Comparison of ENCODE assay signal across 8 cellular contexts in genomic region chr1:203127672-203128611, GRCh38. TPM values are rescaled to one million over a fixed set of nuclear protein-coding genes. Genes with fewer than 3 reads are reported as not detected.
DNase-seq lines count a peak whose midpoint lies in the region; ATAC-seq and TF ChIP-seq lines count a peak whose summit lies in the region.

Gene ADORA1 (plus strand): TSS chr1:203127726. CDS start chr1:203128842, 1,116 bp downstream.

- H3K4me1 ChIP-seq in esophagus muscularis mucosa = peaks cover 37 to 45% (median 43%) of the 10 kb centered on the region in 4 donors

- no peak for DNase-seq in AG09319 (ENCODE audit: extremely low read depth, low read depth)
- peak; percentile 76 for DNase-seq in HEK293T (ENCODE audit: extremely low spot score)
- peak; percentile 71 for DNase-seq in RWPE1 (ENCODE audit: low spot score)
- DNase-seq in esophagus muscularis mucosa (ENCODE audit: extremely low spot score) = no peak
- DNase-seq in mucosa of gallbladder (ENCODE audit: low spot score) = peak; percentile 71
- DNase-seq in ureter (ENCODE audit: low spot score) = peak; percentile 70
- DNase-seq in stimulated activated CD4-positive, alpha-beta T cell treated with anti-CD3 and anti-CD28 coated beads, Interleukin-4, amount 100 ng/mL, for 4 hours = no peak

- H3K27ac ChIP-seq in RWPE1 (peak within 1 kb of the TSS; percentile 18; the same call in 1 of the 2 replicates), esophagus muscularis mucosa (replicated peaks in 1 of 4) (peak within 1 kb of the TSS in 3 of 4 donors; percentile 31 to 52 (median 36))

- H3K9me3 ChIP-seq in esophagus muscularis mucosa = no peaks in the 10 kb centered on the region

- 13% methylated on average over 12 of the region's 57 CpGs for WGBS in esophagus muscularis mucosa

- TF ChIP-seq CTCF in AG09319 (IDR thresholded peaks at IDR 0.05; ENCODE audit: low read depth, low read length) (peak; percentile 18), RWPE1 (conservative IDR thresholded peaks at IDR 0.05; ENCODE audit: low read depth) (no peak), esophagus muscularis mucosa (IDR thresholded peaks at IDR 0.05) (peak in 1 of 3 experiments; percentile 6)

- no peaks in the 10 kb centered on the region for H3K36me3 ChIP-seq in esophagus muscularis mucosa

- intact Hi-C loops in esophagus muscularis mucosa (cut with DNase I) = loop anchor here (5.0 kb wide), 1 partner anchor 91 kb away; no protein-coding TSS in a partner anchor

- no peak for ATAC-seq in HG02763 (IDR thresholded peaks at IDR 0.05; ENCODE audit: unreplicated experiment)

- no peak for TF ChIP-seq EP300 in esophagus muscularis mucosa (IDR thresholded peaks at IDR 0.05)

- H3K27me3 ChIP-seq in esophagus muscularis mucosa = peaks cover 0 to 46% (median 7%) of the 10 kb centered on the region in 4 donors

- CTCF ChIA-PET in HEK293T (lab: Yijun Ruan, JAX) (interaction anchor here (0.6 to 4.3 kb wide), 15 partner anchors 10 to 1479 kb away, joined by 3 to 22 read pairs (median 4); no protein-coding TSS in a partner anchor), RWPE1 (lab: Yijun Ruan, JAX) (interaction anchor here (0.6 to 4.3 kb wide), 15 partner anchors 10 to 140 kb away, joined by 3 to 29 read pairs (median 4); no protein-coding TSS in a partner anchor)

- H3K4me3 ChIP-seq in esophagus muscularis mucosa = peak within 1 kb of the TSS; percentile 47 to 64 (median 50)

- TF ChIP-seq POLR2A in esophagus muscularis mucosa (IDR thresholded peaks at IDR 0.05; ENCODE audit: low read depth) = no peak

- POLR2A ChIA-PET in HEK293T (lab: Yijun Ruan, JAX) (interaction anchor here (0.7 to 1.1 kb wide), 5 partner anchors 10 to 102 kb away, joined by 3 to 5 read pairs (median 4); partner anchors contain the start of gene PPFIA4), RWPE1 (lab: Yijun Ruan, JAX; ENCODE audit: low non-redundant PET) (no interaction called here)

TF ChIP-seq in HEK293T, 16 proteins besides CTCF, POLR2A, EP300 and RAD21:
- TF ChIP-seq LEF1 (IDR thresholded peaks at IDR 0.05; ENCODE audit: borderline replicate concordance) (no peak), L3MBTL2 (conservative IDR thresholded peaks at IDR 0.05) (peak; percentile 63; the same call in 1 of the 2 replicates), NFRKB (IDR thresholded peaks at IDR 0.05) (no peak), ZNF384 (IDR thresholded peaks at IDR 0.05) (no peak), FOXM1 (IDR thresholded peaks at IDR 0.05; ENCODE audit: borderline replicate concordance) (no peak), FOXK2 (IDR thresholded peaks at IDR 0.05) (no peak)
TF ChIP-seq in HEK293T: peak in this region for 1.

RNA-seq across cellular contexts. Expression of gene ADORA1, which starts in this region (rescaled TPM):
- total RNA-seq in esophagus muscularis mucosa = 1 to 10 TPM in 2 of 4 donors, under 1 TPM in 2; 0.34 to 1.7 (median 0.80) TPM
- total RNA-seq in mucosa of gallbladder = 7.3 TPM
- 1.5 TPM for total RNA-seq in ureter

Comparison
In these comparisons a context has a peak if more than half of its experiments do, and no peak if none do; other contexts are left out.
1. DNase-seq: peak in HEK293T (single experiment), RWPE1 (single experiment), mucosa of gallbladder (single experiment) and ureter (single experiment); none in AG09319 (single experiment), esophagus muscularis mucosa (single experiment) and stimulated activated CD4-positive, alpha-beta T cell treated with anti-CD3 and anti-CD28 coated beads, Interleukin-4, amount 100 ng/mL, for 4 hours (0 of 2).